Comparison of ENCODE assay signal across 25 cellular contexts in the genomic region with DNA sequence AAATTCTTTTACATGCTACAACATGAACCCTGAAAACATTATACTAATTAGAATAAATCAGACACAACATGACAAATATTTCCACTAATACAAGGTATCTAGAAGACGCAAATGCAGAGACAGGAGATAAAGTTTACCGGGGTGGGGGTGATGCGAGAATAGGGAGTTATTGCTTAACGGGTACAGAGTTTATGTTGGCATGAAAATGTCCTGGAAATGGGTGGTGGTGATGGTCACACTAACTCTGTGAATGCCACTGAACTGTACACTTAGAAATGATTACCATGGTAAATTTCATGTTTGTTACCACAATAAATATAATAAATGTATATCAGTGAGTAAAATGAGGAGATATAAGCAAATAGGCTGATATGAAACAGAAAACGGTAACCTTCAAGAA.
DNase-seq lines count a peak whose midpoint lies in the region; ATAC-seq, FAIRE-seq and TF ChIP-seq lines count a peak whose summit lies in the region.
"Had no signal": no experiment of that assay in that cellular context is flagged by ENCODE, and none has a peak within 500 bp of the region (broad histone marks: within the 10 kb centered on the region; RNA-seq: fewer than 3 reads in every experiment).

No MANE protein-coding gene starts in this region.

- H3K36me3 ChIP-seq in liver (ENCODE audit: control insufficient read depth in 4 of 4, insufficient read depth in 3 of 4, low read depth in 1 of 4, low read length in 3 of 4) (peaks cover 0 to 3% (median 0%) of the 10 kb centered on the region in 4 donors), HepG2 (replicated peaks in 1 of 2; ENCODE audit: control insufficient read depth in 1 of 2, insufficient read depth in 2 of 2, low read length in 2 of 2) (no peaks in the 10 kb centered on the region), right lobe of liver (no peaks in the 10 kb centered on the region), parathyroid adenoma (ENCODE audit: control insufficient read depth, insufficient read depth, low read length) (peaks cover 2% of the 10 kb centered on the region)

- no peak overlapping the region for H2AFZ ChIP-seq in HepG2 (ENCODE audit: low read length)
- H2AFZ ChIP-seq in parathyroid adenoma = no peak overlapping the region

- H3K4me3 ChIP-seq in liver (ENCODE audit: low read depth in 1 of 3, low read length in 3 of 3) (no peak overlapping the region), HepG2 (replicated peaks in 1 of 3; ENCODE audit: insufficient read depth in 1 of 3, low read depth in 2 of 3, low read length in 3 of 3) (no peak overlapping the region), right lobe of liver (no peak overlapping the region), parathyroid adenoma (ENCODE audit: low read depth, low read length) (no peak overlapping the region)
- H3K4me3 ChIP-seq: A549; BLaER1 treated with 17β-estradiol and CSF1 and Interleukin-3, amounts not matched to agents 10 nM and 100 nM; GM12878 had no signal

- no peak for ATAC-seq in HepG2
- ATAC-seq in right lobe of liver = peak; percentile 60 to 77 (median 68)
- no peak for ATAC-seq in activated naive CD4-positive, alpha-beta T cell treated with anti-CD3 and anti-CD28 coated beads, Interleukin-2, amount 50 U/mL, for 72 hours
- ATAC-seq in GM18498 (IDR thresholded peaks at IDR 0.05; ENCODE audit: unreplicated experiment) = no peak
- ATAC-seq: A549; CD8-positive, alpha-beta T cell; GM12878 had no signal

- DNase-seq in HepG2 (ENCODE audit: low spot score) (no peak), right lobe of liver (no peak)
- DNase-seq in activated naive CD4-positive, alpha-beta T cell treated with anti-CD3 and anti-CD28 coated beads, Interleukin-2, amount 50 U/mL, for 72 hours (ENCODE audit: low spot score in 2 of 2) = no peak
- DNase-seq in stimulated activated naive CD4-positive, alpha-beta T cell treated with Interleukin-2 at 50 U/mL for 16 hours (lab: John Stamatoyannopoulos, UW) = no peak
- DNase-seq: AML-193; Caco-2; Calu3; CD4-positive, alpha-beta T cell; CD8-positive, alpha-beta T cell; DMS79; DND-41; EL; GDM1 had no signal

- peaks cover 30% of the 10 kb centered on the region for H3K36me3 Mint-ChIP-seq in nephron (ENCODE audit: low read depth)
- no peaks in the 10 kb centered on the region for H3K36me3 Mint-ChIP-seq in activated naive CD4-positive, alpha-beta T cell treated with anti-CD3 and anti-CD28 coated beads, Interleukin-2, amount 50 U/mL, for 72 hours

- intact Hi-C loops in HepG2 (cut with micrococcal nuclease; ENCODE audit: unreplicated experiment) (no loop called here), right lobe of liver (cut with DNase I) (no loop called here)

- H3K79me2 ChIP-seq in HepG2 (ENCODE audit: insufficient read depth, low read length) (no peaks in the 10 kb centered on the region), parathyroid adenoma (peaks cover 68% of the 10 kb centered on the region)

- no peak overlapping the region for H3K4me3 Mint-ChIP-seq in nephron
- H3K4me3 Mint-ChIP-seq: B cell; CD4-positive, alpha-beta T cell; CD8-positive, alpha-beta T cell had no signal

- TF ChIP-seq EP300 in HepG2 (IDR thresholded peaks at IDR 0.05; ENCODE audit: low read depth in 2 of 2, low read length in 2 of 2) (no peak), HepG2 (CRISPR knock-in tag; IDR thresholded peaks at IDR 0.05; ENCODE audit: borderline replicate concordance) (no peak)

- 49% methylated on average over 5 of the region's 5 CpGs for WGBS in liver
- WGBS in HepG2 (ENCODE audit: low lambda C conversion rate) = 77% methylated on average over 5 of the region's 5 CpGs
- 43% methylated on average over 5 of the region's 5 CpGs for WGBS in right lobe of liver (ENCODE audit: insufficient coverage, low coverage, low lambda C conversion rate, missing lambda C conversion rate)

- no peak for TF ChIP-seq CTCF in liver (IDR thresholded peaks at IDR 0.05; ENCODE audit: low read depth, low read length, missing input control)
- no peak for TF ChIP-seq CTCF in HepG2 (CRISPR knock-in tag; IDR thresholded peaks at IDR 0.05)
- no peak for TF ChIP-seq CTCF in right lobe of liver (IDR thresholded peaks at IDR 0.05)
- TF ChIP-seq CTCF in nephron (IDR thresholded peaks at IDR 0.05; ENCODE audit: unreplicated experiment in 3 of 3) = no peak
- no peak for TF ChIP-seq CTCF in parathyroid adenoma (IDR thresholded peaks at IDR 0.05)

- H3K9ac ChIP-seq in liver (ENCODE audit: low read depth in 1 of 2, low read length in 2 of 2) (no peak overlapping the region), HepG2 (ENCODE audit: insufficient read depth, low read depth, low read length) (no peak overlapping the region), parathyroid adenoma (no peak overlapping the region)
- H3K9ac ChIP-seq: BLaER1 treated with 17β-estradiol and CSF1 and Interleukin-3, amounts not matched to agents 10 nM and 100 nM had no signal

- in situ Hi-C loops in HepG2 (cut with HindIII; ENCODE audit: extremely low pct_ligation_motif_present, low pct_unique_long_range_greater_than_20kb) = no loop called here

- peaks cover 9 to 34% (median 13%) of the 10 kb centered on the region in 4 donors for H3K4me1 ChIP-seq in liver (ENCODE audit: control insufficient read depth in 4 of 4, insufficient read depth in 4 of 4, low read length in 3 of 4)
- peaks cover 6% of the 10 kb centered on the region for H3K4me1 ChIP-seq in HepG2 (ENCODE audit: insufficient read depth, low read length)
- H3K4me1 ChIP-seq in right lobe of liver = peaks cover 0 to 47% (median 16%) of the 10 kb centered on the region in 4 donors
- peaks cover 61% of the 10 kb centered on the region for H3K4me1 ChIP-seq in parathyroid adenoma
- H3K4me1 ChIP-seq: A549; BLaER1 treated with 17β-estradiol and CSF1 and Interleukin-3, amounts not matched to agents 10 nM and 100 nM had no signal

- H3K9me3 Mint-ChIP-seq in nephron = peaks cover 5% of the 10 kb centered on the region
- no peaks in the 10 kb centered on the region for H3K9me3 Mint-ChIP-seq in activated naive CD4-positive, alpha-beta T cell treated with anti-CD3 and anti-CD28 coated beads, Interleukin-2, amount 50 U/mL, for 72 hours
- H3K9me3 Mint-ChIP-seq: CD4-positive, alpha-beta T cell; CD8-positive, alpha-beta T cell had no signal

- H3K9me3 ChIP-seq in liver (ENCODE audit: control insufficient read depth in 4 of 4, low read length in 3 of 4) (no peaks in the 10 kb centered on the region), HepG2 (ENCODE audit: low read length) (no peaks in the 10 kb centered on the region), right lobe of liver (no peaks in the 10 kb centered on the region), parathyroid adenoma (ENCODE audit: control insufficient read depth, low read length) (no peaks in the 10 kb centered on the region)
- H3K9me3 ChIP-seq: A549, Caco-2 had no signal

- peaks cover 21% of the 10 kb centered on the region for H3K4me1 Mint-ChIP-seq in nephron
- H3K4me1 Mint-ChIP-seq: B cell had no signal

- POLR2A ChIA-PET in HepG2 (lab: Yijun Ruan, JAX) = no interaction called here

- no peaks in the 10 kb centered on the region for H3K27me3 Mint-ChIP-seq in nephron (ENCODE audit: low read depth)
- H3K27me3 Mint-ChIP-seq: CD4-positive, alpha-beta T cell had no signal

- no TSS peak for BruUV-seq in HepG2 (replicated peaks; lab: Mats Ljungman, UMichigan)

- no peaks in the 10 kb centered on the region for H4K20me1 ChIP-seq in HepG2 (ENCODE audit: insufficient read depth, low read length)
- H4K20me1 ChIP-seq: BLaER1 treated with 17β-estradiol and CSF1 and Interleukin-3, amounts not matched to agents 10 nM and 100 nM had no signal

- FAIRE-seq in HepG2 (lab: Jason Lieb, UNC) = no peak
- FAIRE-seq: A549, D721Med, GM12878, GM12892 had no signal

- H3K27ac ChIP-seq in liver (ENCODE audit: low read depth in 1 of 2, low read length in 2 of 2) (peak overlapping the region; percentile 28 to 56), HepG2 (ENCODE audit: extremely low read length, insufficient read depth, low read length) (no peak overlapping the region), right lobe of liver (peak overlapping the region; percentile 31 to 51 (median 51)), parathyroid adenoma (peak overlapping the region; percentile 97)
- H3K27ac ChIP-seq: 22Rv1; A549; BLaER1 treated with 17β-estradiol and CSF1 and Interleukin-3, amounts not matched to agents 10 nM and 100 nM; C4-2B had no signal

- peak overlapping the region in 2 of 3 experiments; percentile 4 to 25 for H3K27ac Mint-ChIP-seq in nephron
- H3K27ac Mint-ChIP-seq in activated naive CD4-positive, alpha-beta T cell treated with anti-CD3 and anti-CD28 coated beads, Interleukin-2, amount 50 U/mL, for 72 hours = no peak overlapping the region
- H3K27ac Mint-ChIP-seq: B cell; CD4-positive, alpha-beta T cell; CD8-positive, alpha-beta T cell had no signal

- TF ChIP-seq RAD21 in liver (IDR thresholded peaks at IDR 0.05) (no peak), HepG2 (CRISPR knock-in tag; IDR thresholded peaks at IDR 0.05) (no peak)

- TF ChIP-seq POLR2A in HepG2 (IDR thresholded peaks at IDR 0.05; ENCODE audit: insufficient read depth in 1 of 2, low read depth in 2 of 2, low read length in 2 of 2) (no peak), right lobe of liver (IDR thresholded peaks at IDR 0.05) (no peak)

- H3K27me3 ChIP-seq in liver (ENCODE audit: control insufficient read depth in 4 of 4, insufficient read depth in 4 of 4, low read length in 3 of 4) = no peaks in the 10 kb centered on the region
- no peaks in the 10 kb centered on the region for H3K27me3 ChIP-seq in HepG2 (ENCODE audit: control insufficient read depth in 1 of 2, insufficient read depth in 2 of 2, low read length in 2 of 2)
- H3K27me3 ChIP-seq in right lobe of liver = no peaks in the 10 kb centered on the region
- no peaks in the 10 kb centered on the region for H3K27me3 ChIP-seq in parathyroid adenoma (ENCODE audit: control insufficient read depth, insufficient read depth, low read length)
- H3K27me3 ChIP-seq: BLaER1 treated with 17β-estradiol and CSF1 and Interleukin-3, amounts not matched to agents 10 nM and 100 nM had no signal

- CTCF ChIA-PET in HepG2 (lab: Yijun Ruan, JAX; ENCODE audit: low intra/inter-chr PET ratio, low total read pairs) = no interaction called here

- H3K4me2 ChIP-seq in HepG2 (ENCODE audit: low read depth, low read length) (no peak overlapping the region), parathyroid adenoma (ENCODE audit: low read length) (no peak overlapping the region)
- H3K4me2 ChIP-seq: A549 had no signal

TF ChIP-seq in liver, 16 proteins besides CTCF, POLR2A, EP300 and RAD21 (continues in another document):
- TF ChIP-seq HNF4G (IDR thresholded peaks at IDR 0.05) = no peak
- TF ChIP-seq NR2F2 (IDR thresholded peaks at IDR 0.05) = no peak
- TF ChIP-seq HNF4A (conservative IDR thresholded peaks at IDR 0.05) = peak; percentile 70 to 78
- peak; percentile 77 for TF ChIP-seq YY1 (IDR thresholded peaks at IDR 0.05)
- no peak for TF ChIP-seq TAF1 (conservative IDR thresholded peaks at IDR 0.05)

TF ChIP-seq in HepG2, 621 proteins besides CTCF, POLR2A, EP300 and RAD21 (continues in another document):
- TF ChIP-seq ARHGAP35 (CRISPR knock-in tag; IDR thresholded peaks at IDR 0.05; ENCODE audit: borderline replicate concordance) (no peak), ZEB1 (IDR thresholded peaks at IDR 0.05; ENCODE audit: insufficient replicate concordance, low read depth) (no peak), AKAP8 (CRISPR knock-in tag; IDR thresholded peaks at IDR 0.05) (no peak), KLF16 (CRISPR knock-in tag; IDR thresholded peaks at IDR 0.05) (no peak), SMARCC2 (IDR thresholded peaks at IDR 0.05) (no peak), ZBTB7A (CRISPR knock-in tag; IDR thresholded peaks at IDR 0.05) (no peak)

Comparison
In these comparisons a context has a peak if more than half of its experiments do, and no peak if none do; other contexts are left out.
1. ATAC-seq: peak in right lobe of liver (4 of 4); none in HepG2 (single experiment), activated naive CD4-positive, alpha-beta T cell treated with anti-CD3 and anti-CD28 coated beads, Interleukin-2, amount 50 U/mL, for 72 hours (0 of 2) and GM18498 (single experiment).
2. H3K27ac Mint-ChIP-seq: peak in nephron (2 of 3); none in activated naive CD4-positive, alpha-beta T cell treated with anti-CD3 and anti-CD28 coated beads, Interleukin-2, amount 50 U/mL, for 72 hours (0 of 2).